1 cellular context compared by ENCODE assay signal in genomic region chr1:16206547-16207317, GRCh38.
TF ChIP-seq lines count a peak whose summit lies in the region.

No MANE protein-coding gene starts in this region.

TF ChIP-seq in HepG2, 621 proteins besides CTCF, POLR2A, EP300 and RAD21 (continued from another document and continues in another):
- TF ChIP-seq BCLAF1 (IDR thresholded peaks at IDR 0.05) (no peak), ZFAT (CRISPR knock-in tag; conservative IDR thresholded peaks at IDR 0.05) (no peak), REXO4 (CRISPR knock-in tag; IDR thresholded peaks at IDR 0.05; ENCODE audit: borderline replicate concordance) (no peak), KIAA2018 (CRISPR knock-in tag; IDR thresholded peaks at IDR 0.05; ENCODE audit: borderline replicate concordance) (no peak), THRA (CRISPR knock-in tag; IDR thresholded peaks at IDR 0.05; ENCODE audit: borderline replicate concordance) (no peak), ZBTB44 (CRISPR knock-in tag; IDR thresholded peaks at IDR 0.05) (no peak), TFAP4 (IDR thresholded peaks at IDR 0.05; ENCODE audit: borderline replicate concordance, low read depth) (no peak), ZC3H4 (CRISPR knock-in tag; IDR thresholded peaks at IDR 0.05; ENCODE audit: borderline replicate concordance) (no peak), ZNF33A (CRISPR knock-in tag; IDR thresholded peaks at IDR 0.05; ENCODE audit: borderline replicate concordance) (no peak), FOXP1 (IDR thresholded peaks at IDR 0.05) (no peak), FOXP1 (CRISPR knock-in tag; IDR thresholded peaks at IDR 0.05) (no peak), HNRNPK (IDR thresholded peaks at IDR 0.05; ENCODE audit: low read depth, low read length, poor library complexity, severe bottlenecking) (peak; percentile 57), HNF4G (IDR thresholded peaks at IDR 0.05; ENCODE audit: borderline replicate concordance, low read depth, low read length) (no peak), HNF4G (CRISPR knock-in tag; IDR thresholded peaks at IDR 0.05; ENCODE audit: borderline replicate concordance, low read depth) (no peak), U2AF2 (IDR thresholded peaks at IDR 0.05; ENCODE audit: low read depth, low read length) (no peak), SIX4 (CRISPR knock-in tag; IDR thresholded peaks at IDR 0.05) (no peak), PAF1 (CRISPR knock-in tag; IDR thresholded peaks at IDR 0.05) (no peak), RNF2 (conservative IDR thresholded peaks at IDR 0.05; ENCODE audit: low read depth) (no peak), ZNF713 (CRISPR knock-in tag; IDR thresholded peaks at IDR 0.05) (no peak), MEIS2 (CRISPR knock-in tag; IDR thresholded peaks at IDR 0.05) (no peak), ZNF687 (CRISPR knock-in tag; IDR thresholded peaks at IDR 0.05) (peak; percentile 88), BCL3 (CRISPR knock-in tag; IDR thresholded peaks at IDR 0.05) (peak; percentile 56; the same call in 1 of the 2 replicates), MAX (IDR thresholded peaks at IDR 0.05) (peak; percentile 86), ZBTB7B (CRISPR knock-in tag; IDR thresholded peaks at IDR 0.05) (no peak), ZNF431 (CRISPR knock-in tag; IDR thresholded peaks at IDR 0.05; ENCODE audit: borderline replicate concordance, low read depth) (peak; percentile 56; the same call in 1 of the 2 replicates), ZFP82 (CRISPR knock-in tag; IDR thresholded peaks at IDR 0.05; ENCODE audit: borderline replicate concordance) (peak; percentile 85; the same call in 1 of the 2 replicates), TEAD2 (CRISPR knock-in tag; IDR thresholded peaks at IDR 0.05) (no peak), SIN3A (IDR thresholded peaks at IDR 0.05; ENCODE audit: borderline replicate concordance, low read depth, low read length) (no peak), HOXA5 (CRISPR knock-in tag; IDR thresholded peaks at IDR 0.05) (no peak), ARID5B (CRISPR knock-in tag; IDR thresholded peaks at IDR 0.05) (no peak)
